1 cellular context compared by ENCODE assay signal in genomic region chr9:99178912-99179872, GRCh38.
TF ChIP-seq lines count a peak whose summit lies in the region.

No MANE protein-coding gene starts in this region.

TF ChIP-seq in HepG2, 621 proteins besides CTCF, POLR2A, EP300 and RAD21:
- no peak for TF ChIP-seq ARHGAP35 (CRISPR knock-in tag; IDR thresholded peaks at IDR 0.05; ENCODE audit: borderline replicate concordance)
- TF ChIP-seq ZNF629 (CRISPR knock-in tag; conservative IDR thresholded peaks at IDR 0.05), result peak; percentile 86
- no peak for TF ChIP-seq CREM (IDR thresholded peaks at IDR 0.05)
- no peak for TF ChIP-seq CREM (CRISPR knock-in tag; IDR thresholded peaks at IDR 0.05)
- TF ChIP-seq JDP2 (CRISPR knock-in tag; IDR thresholded peaks at IDR 0.05; ENCODE audit: borderline replicate concordance), result no peak
TF ChIP-seq in HepG2: peak in this region for 1.
